ENCODE assay signal across 12 cellular contexts in genomic region chr11:12092714-12093113, GRCh38. TPM values are rescaled to one million over a fixed set of nuclear protein-coding genes. Genes with fewer than 3 reads are reported as not detected.
A peak's percentile ranks its signal among the peaks of the same experiment; 100 is the strongest.
DNase-seq lines count a peak whose midpoint lies in the region; ATAC-seq and TF ChIP-seq lines count a peak whose summit lies in the region.
"Had no signal": no experiment of that assay in that cellular context is flagged by ENCODE, and none has a peak within 500 bp of the region (broad histone marks: within the 10 kb centered on the region; RNA-seq: fewer than 3 reads in every experiment).

No MANE protein-coding gene starts in this region.

- no peak overlapping the region for H2AFZ ChIP-seq in IMR-90 (replicated peaks; ENCODE audit: low read length, poor library complexity)

- ATAC-seq in IMR-90 (ENCODE audit: low read depth): no peak
- ATAC-seq in upper lobe of right lung: no peak
- no peak for ATAC-seq in HG02840 (IDR thresholded peaks at IDR 0.05; ENCODE audit: low FRiP score, unreplicated experiment)

- 0 out of 2 replicates have a peak overlapping the region, but pooled peaks have one; percentile 6 for H3K4ac ChIP-seq in IMR-90 (ENCODE audit: low read depth, low read length)

- POLR2A ChIA-PET in IMR-90 (lab: Charles Lee; ENCODE audit: unreplicated experiment): no interaction called here

- H3K4me3 ChIP-seq in IMR-90 (ENCODE audit: insufficient read depth, low read depth, low read length) (no peak overlapping the region), mucosa of rectum (ENCODE audit: low read length in 2 of 2) (no peak overlapping the region), upper lobe of right lung (no peak overlapping the region)

- TF ChIP-seq CTCF in IMR-90 (conservative IDR thresholded peaks at IDR 0.05; ENCODE audit: low read depth, low read length): no peak
- TF ChIP-seq CTCF in upper lobe of right lung (IDR thresholded peaks at IDR 0.05): no peak

- TF ChIP-seq RAD21 in IMR-90 (IDR thresholded peaks at IDR 0.05; ENCODE audit: low read length): no peak

- H4K20me1 ChIP-seq in IMR-90 (ENCODE audit: insufficient read depth, low read length): no peaks in the 10 kb centered on the region

- H2BK120ac ChIP-seq in IMR-90 (ENCODE audit: low read depth, low read length): peak overlapping the region; percentile 46; the same call in 1 of the 2 replicates

- intact Hi-C loops in IMR-90 (cut with micrococcal nuclease): no loop called here
- intact Hi-C loops in upper lobe of right lung (cut with DNase I): no loop called here

- TF ChIP-seq POLR2A in IMR-90 (IDR thresholded peaks at IDR 0.05; ENCODE audit: low read depth, low read length): no peak

- H3K27me3 ChIP-seq in IMR-90 (ENCODE audit: control insufficient read depth, insufficient read depth, low read length) (no peaks in the 10 kb centered on the region), mucosa of rectum (ENCODE audit: control insufficient read depth in 2 of 2, insufficient read depth in 2 of 2, low read length in 2 of 2) (no peaks in the 10 kb centered on the region), upper lobe of right lung (no peaks in the 10 kb centered on the region)

- H4K5ac ChIP-seq in IMR-90 (ENCODE audit: low read depth, low read length): no peak overlapping the region; the same call in 1 of the 2 replicates

- H3K36me3 ChIP-seq in IMR-90 (ENCODE audit: control insufficient read depth, insufficient read depth, low read length) (no peaks in the 10 kb centered on the region), mucosa of rectum (ENCODE audit: control insufficient read depth in 2 of 2, insufficient read depth in 2 of 2, low read length in 2 of 2) (no peaks in the 10 kb centered on the region), upper lobe of right lung (no peaks in the 10 kb centered on the region)

- no peak overlapping the region for H3K56ac ChIP-seq in IMR-90 (ENCODE audit: extremely low read depth, insufficient read depth, low read length)

- H4K91ac ChIP-seq in IMR-90 (ENCODE audit: insufficient read depth, low read depth, low read length): peak overlapping the region; percentile 49; the same call in 1 of the 2 replicates

- H3K79me1 ChIP-seq in IMR-90 (ENCODE audit: low read depth in 1 of 2, low read length in 2 of 2): peaks cover 0 to 39% of the 10 kb centered on the region in 2 experiments; a peak in 3 of 4 replicates

- H2BK5ac ChIP-seq in IMR-90 (ENCODE audit: low read depth, low read length, poor library complexity, severe bottlenecking): no peak overlapping the region

- peaks cover 27% of the 10 kb centered on the region for H3K9me1 ChIP-seq in IMR-90 (ENCODE audit: insufficient read depth, low read length)

- H3K27ac ChIP-seq in IMR-90 (ENCODE audit: insufficient read depth, low read length) (no peak overlapping the region), mucosa of rectum (ENCODE audit: low read depth in 2 of 2, low read length in 2 of 2) (peak overlapping the region; percentile 93 to 94), upper lobe of right lung (no peak overlapping the region)

- H3K4me2 ChIP-seq in IMR-90 (ENCODE audit: low read depth, low read length): no peak overlapping the region

- H3K9me3 ChIP-seq in IMR-90 (ENCODE audit: control insufficient read depth, insufficient read depth, low read length): no peaks in the 10 kb centered on the region
- no peaks in the 10 kb centered on the region for H3K9me3 ChIP-seq in mucosa of rectum (ENCODE audit: control insufficient read depth in 2 of 2, low read length in 2 of 2)
- no peaks in the 10 kb centered on the region for H3K9me3 ChIP-seq in upper lobe of right lung

- H3K23ac ChIP-seq in IMR-90 (ENCODE audit: low read depth, low read length): peak overlapping the region; percentile 40; the same call in 1 of the 2 replicates

- CTCF ChIA-PET in IMR-90 (lab: Yijun Ruan, JAX): no interaction called here

- dilution Hi-C loops in IMR-90 (cut with HindIII; ENCODE audit: low sequenced_read_pairs, unreplicated experiment): no loop called here

- H3K4me1 ChIP-seq in IMR-90 (ENCODE audit: control insufficient read depth, insufficient read depth, low read length) (peaks cover 16% of the 10 kb centered on the region), mucosa of rectum (ENCODE audit: control insufficient read depth in 2 of 2, insufficient read depth in 2 of 2, low read length in 2 of 2) (peaks cover 47 to 80% of the 10 kb centered on the region in 2 donors), upper lobe of right lung (peaks cover 47% of the 10 kb centered on the region)

- in situ Hi-C loops in IMR-90 (cut with MboI; ENCODE audit: low sequenced_read_pairs): no loop called here

- 100% methylated on average over 1 of the region's 6 CpGs; no CpG with 5 or more reads in 1 of the 2 experiments for WGBS in IMR-90 (ENCODE audit: extremely low coverage in 2 of 2, insufficient read length in 1 of 2), 2 experiments

- peak overlapping the region; percentile 52 for H2AK9ac ChIP-seq in IMR-90 (replicated peaks; ENCODE audit: low read depth, low read length, poor library complexity)

- peak overlapping the region; percentile 45; the same call in 1 of the 3 replicates for H2BK15ac ChIP-seq in IMR-90 (ENCODE audit: low read depth, low read length)

- H4K8ac ChIP-seq in IMR-90 (ENCODE audit: low read depth in 2 of 2, low read length in 2 of 2): peak overlapping the region in 1 of 2 experiments; percentile 38; a peak in 2 of 4 replicates

- H2BK20ac ChIP-seq in IMR-90 (ENCODE audit: low read depth, low read length): peak overlapping the region; percentile 27; the same call in 1 of the 2 replicates

- DNase-seq in C1 segment of cervical spinal cord (lab: John Stamatoyannopoulos, UW) (peak in 9 of 14 donors; percentile 13 to 44 (median 24)), IMR-90 (no peak), astrocyte of the hippocampus (ENCODE audit: low read depth, low spot score) (peak; percentile 48), NCI-H510A (lab: John Stamatoyannopoulos, UW) (no peak), upper lobe of right lung (no peak), mesenteric fat pad (ENCODE audit: low spot score) (no peak)
- DNase-seq: activated naive CD4-positive, alpha-beta T cell treated with anti-CD3 and anti-CD28 coated beads, Interleukin-2, amount 10 ng/mL, durations not matched to agents 7 days and 5 days; stimulated activated CD4-positive, alpha-beta T cell treated with anti-CD3 and anti-CD28 coated beads, Interleukin-15, amount 100 ng/mL, for 24 hours; stimulated activated CD8-positive, alpha-beta memory T cell treated with anti-CD3 and anti-CD28 coated beads, Interleukin-4, amount 100 ng/mL, for 48 hours; T1000 had no signal

- no peak overlapping the region for H3K14ac ChIP-seq in IMR-90 (replicated peaks; ENCODE audit: low read depth, low read length)

- no peak overlapping the region for H3K18ac ChIP-seq in IMR-90 (ENCODE audit: low read depth, low read length)

- BruUV-seq in IMR-90 (replicated peaks; lab: Mats Ljungman, UMichigan): no TSS peak

- peak overlapping the region; percentile 61; the same call in 1 of the 2 replicates for H2AK5ac ChIP-seq in IMR-90 (ENCODE audit: low read depth, low read length)

- H3K9ac ChIP-seq in IMR-90 (ENCODE audit: low read depth, low read length) (no peak overlapping the region), mucosa of rectum (ENCODE audit: low read depth in 1 of 2, low read length in 2 of 2) (peak overlapping the region in 1 of 2 donors; percentile 61)

TF ChIP-seq in IMR-90, 13 proteins besides CTCF, POLR2A, EP300 and RAD21:
- TF ChIP-seq MXI1 (IDR thresholded peaks at IDR 0.05; ENCODE audit: borderline replicate concordance, low read depth, low read length) (no peak), SMC3 (IDR thresholded peaks at IDR 0.05; ENCODE audit: low read depth, low read length) (no peak), RFX5 (IDR thresholded peaks at IDR 0.05; ENCODE audit: low read depth, low read length) (no peak), BHLHE40 (IDR thresholded peaks at IDR 0.05; ENCODE audit: low read depth, low read length) (no peak), RCOR1 (IDR thresholded peaks at IDR 0.05; ENCODE audit: insufficient replicate concordance, low read length) (no peak), MAZ (IDR thresholded peaks at IDR 0.05; ENCODE audit: borderline replicate concordance, low read depth, low read length) (no peak), USF2 (IDR thresholded peaks at IDR 0.05; ENCODE audit: low read depth, low read length) (no peak), CEBPB (IDR thresholded peaks at IDR 0.05; ENCODE audit: low read depth, low read length) (no peak), CHD1 (IDR thresholded peaks at IDR 0.05; ENCODE audit: low read depth, low read length) (no peak), NFE2L2 (IDR thresholded peaks at IDR 0.05; ENCODE audit: low read depth, low read length) (no peak), FOS (IDR thresholded peaks at IDR 0.05; ENCODE audit: low read depth, low read length) (no peak), MAFK (IDR thresholded peaks at IDR 0.05; ENCODE audit: low read depth, low read length) (no peak), ELK1 (IDR thresholded peaks at IDR 0.05; ENCODE audit: borderline replicate concordance, low read depth, low read length) (no peak)

RNA-seq across cellular contexts. Expression of gene MICAL2, which starts 17.7 kb away (rescaled TPM):
- total RNA-seq in IMR-90 (2012; rRNA removed) (285 and 336 TPM in 2 replicates), upper lobe of right lung (197 TPM), mesenteric fat pad (31.1 TPM)
- polyA plus RNA-seq in IMR-90 (2012; rRNA removed): 141 and 170 TPM in 2 replicates
- 63.9 and 84.9 TPM in 2 replicates for polyA plus RNA-seq in IMR-90 (2012; cell fraction: cytosol; rRNA removed)
- 109 and 162 TPM in 2 replicates for polyA plus RNA-seq in IMR-90 (2012; cell fraction: nucleus; rRNA removed; ENCODE audit: low replicate concordance)

Comparison
In these comparisons a context has a peak if more than half of its experiments do, and no peak if none do; other contexts are left out.
1. DNase-seq: peak in C1 segment of cervical spinal cord (9 of 14) and astrocyte of the hippocampus (single experiment); none in IMR-90 (single experiment), NCI-H510A (single experiment), upper lobe of right lung (single experiment) and mesenteric fat pad (single experiment).
2. H3K27ac ChIP-seq: peak in mucosa of rectum (2 of 2); none in IMR-90 (single experiment) and upper lobe of right lung (single experiment).